8 cellular contexts compared by ENCODE assay signal in genomic region chrX:8834393-8834792, GRCh38. TPM values are rescaled to one million over a fixed set of nuclear protein-coding genes. Genes with fewer than 3 reads are reported as not detected.
"Had no signal": no experiment of that assay in that cellular context is flagged by ENCODE, and none has a peak within 500 bp of the region (broad histone marks: within the 10 kb centered on the region; RNA-seq: fewer than 3 reads in every experiment).

No MANE protein-coding gene starts in this region.

- H3K4me2 ChIP-seq: KMS-11 had no signal

- FAIRE-seq: HTR-8/SVneo had no signal

- DNase-seq: KBM-7, KG1 had no signal

- H3K9ac ChIP-seq: KMS-11 had no signal

- H3K27ac ChIP-seq: HL-60, KMS-11 had no signal

RNA-seq across cellular contexts. Expression of gene FAM9A, which starts 33.2 kb away (rescaled TPM):
- total RNA-seq: HT-29, HT1080 had no signal
- polyA plus RNA-seq: IgD-negative memory B cell had no signal
